In genomic region chr11:130414107-130415088, GRCh38 we compare ENCODE assay signal across 25 cellular contexts. TPM values are rescaled to one million over a fixed set of nuclear protein-coding genes. Genes with fewer than 3 reads are reported as not detected.
DNase-seq lines count a peak whose midpoint lies in the region; ATAC-seq and TF ChIP-seq lines count a peak whose summit lies in the region.
"Had no signal": no experiment of that assay in that cellular context is flagged by ENCODE, and none has a peak within 500 bp of the region (broad histone marks: within the 10 kb centered on the region; RNA-seq: fewer than 3 reads in every experiment).

No MANE protein-coding gene starts in this region.

- intact Hi-C loops in ascending aorta (cut with DNase I) (loop anchor here (5.0 kb wide), 1 partner anchor 292 kb away; no protein-coding TSS in a partner anchor), tibial artery (cut with DNase I; ENCODE audit: low total_unique reads) (no loop called here)

- H3K27ac ChIP-seq in ascending aorta (peak overlapping the region; percentile 59 to 81), tibial artery (peak overlapping the region; percentile 37 to 64)
- H3K27ac ChIP-seq: cardiac muscle cell, HL-60, parathyroid adenoma, WERI-Rb-1 had no signal

- H3K4me1 ChIP-seq in ascending aorta (peaks cover 9 to 18% of the 10 kb centered on the region in 2 donors), tibial artery (peaks cover 0 to 31% (median 12%) of the 10 kb centered on the region in 4 donors)
- H3K4me1 ChIP-seq: parathyroid adenoma had no signal

- H3K27me3 ChIP-seq in ascending aorta, result no peaks in the 10 kb centered on the region
- no peaks in the 10 kb centered on the region for H3K27me3 ChIP-seq in tibial artery

- no peak for ATAC-seq in GM19397 (IDR thresholded peaks at IDR 0.05; ENCODE audit: unreplicated experiment)
- ATAC-seq in GM21515 (IDR thresholded peaks at IDR 0.05; ENCODE audit: unreplicated experiment), result no peak

- no peaks in the 10 kb centered on the region for H3K9me3 ChIP-seq in ascending aorta
- H3K9me3 ChIP-seq in tibial artery, result no peaks in the 10 kb centered on the region

- DNase-seq in Kasumi-1 (lab: John Stamatoyannopoulos, UW), result peak; percentile 15 to 26
- DNase-seq in ascending aorta (ENCODE audit: low spot score in 2 of 2), result no peak
- DNase-seq in kidney tubule cell (ENCODE audit: low spot score), result peak; percentile 36
- DNase-seq in tibial artery, result no peak
- no peak for DNase-seq in NCI-H2107 (lab: John Stamatoyannopoulos, UW)
- no peak for DNase-seq in midbrain (lab: John Stamatoyannopoulos, UW)
- DNase-seq: activated CD4-positive, alpha-beta T cell treated with anti-CD3 and anti-CD28 coated beads, Interleukin-2, amount 50 U/mL, for 4 hours; activated CD8-positive, alpha-beta memory T cell treated with anti-CD3 and anti-CD28 coated beads, Interleukin-2, amount 50 U/mL, for 48 hours; activated gamma-delta T cell treated with Interleukin-2 at 50 U/mL for 16 hours; DMS79; kidney; NCI-H1436 treated with DMSO at 0.1 percent for 48 hours; SIG-M5; stimulated activated CD4-positive, alpha-beta T cell treated with anti-CD3 and anti-CD28 coated beads, Interleukin-2, amount 100 ng/mL, for 24 hours; stimulated activated naive CD4-positive, alpha-beta T cell treated with Interleukin-2 at 50 U/mL for 16 hours; WERI-Rb-1 had no signal

- H3K36me3 ChIP-seq in ascending aorta, result no peaks in the 10 kb centered on the region
- no peaks in the 10 kb centered on the region for H3K36me3 ChIP-seq in tibial artery
- H3K36me3 ChIP-seq: cardiac muscle cell, WERI-Rb-1 had no signal

- H3K4me3 ChIP-seq in ascending aorta (no peak overlapping the region), tibial artery (no peak overlapping the region)
- H3K4me3 ChIP-seq: cardiac muscle cell had no signal

- no peak for TF ChIP-seq CTCF in ascending aorta (IDR thresholded peaks at IDR 0.05)
- no peak for TF ChIP-seq CTCF in tibial artery (IDR thresholded peaks at IDR 0.05)

RNA-seq across cellular contexts. Expression of gene ADAMTS8, which starts 14.0 kb away (rescaled TPM):
- total RNA-seq in ascending aorta, result 0.64 TPM
- total RNA-seq: dermis microvascular lymphatic vessel endothelial cell, epithelial cell of proximal tubule, lung microvascular endothelial cell, MCF 10A had no signal

RNA-seq across cellular contexts. Expression of gene ADAMTS15, which starts 34.0 kb away (rescaled TPM):
- total RNA-seq in ascending aorta, result 20.4 TPM

Comparison
In these comparisons a context has a peak if more than half of its experiments do, and no peak if none do; other contexts are left out.
1. DNase-seq: peak in Kasumi-1 (2 of 2) and kidney tubule cell (single experiment); none in ascending aorta (0 of 2), tibial artery (0 of 2), NCI-H2107 (single experiment) and midbrain (single experiment).